9 cellular contexts compared by ENCODE assay signal in genomic region chr20:59221881-59222238, GRCh38. TPM values are rescaled to one million over a fixed set of nuclear protein-coding genes. Genes with fewer than 3 reads are reported as not detected.
DNase-seq lines count a peak whose midpoint lies in the region; FAIRE-seq and TF ChIP-seq lines count a peak whose summit lies in the region.
"Had no signal": no experiment of that assay in that cellular context is flagged by ENCODE, and none has a peak within 500 bp of the region (broad histone marks: within the 10 kb centered on the region; RNA-seq: fewer than 3 reads in every experiment).

No MANE protein-coding gene starts in this region.

- H3K9me3 ChIP-seq in keratinocyte (ENCODE audit: control insufficient read depth, low read depth, low read length), result no peaks in the 10 kb centered on the region
- no peaks in the 10 kb centered on the region for H3K9me3 ChIP-seq in subcutaneous abdominal adipose tissue (ENCODE audit: control insufficient read depth in 5 of 5, low read length in 5 of 5)
- H3K9me3 ChIP-seq in small intestine (ENCODE audit: control insufficient read depth, low read depth), result no peaks in the 10 kb centered on the region

- no peaks in the 10 kb centered on the region for H3K79me2 ChIP-seq in keratinocyte (ENCODE audit: control insufficient read depth, insufficient read depth, low read length)

- FAIRE-seq in keratinocyte (lab: Jason Lieb, UNC), result no peak
- FAIRE-seq in small intestine (lab: Jason Lieb, UNC), result no peak

- WGBS in small intestine, 3 donors, result 14 to 21% (median 15%) methylated on average over 12 of the region's 12 CpGs

- no peaks in the 10 kb centered on the region for H3K36me3 Mint-ChIP-seq in activated T-helper 2 cell treated with anti-CD3 and anti-CD28 coated beads, Interferon-gamma antibody, Interleukin-2, Interleukin-4, amounts not matched to agents 10 μg/mL and 5 μg/mL and 100 μg/mL, durations not matched to agents 14 hours and 24 hours and 36 hours (ENCODE audit: low read depth)

- H2AFZ ChIP-seq in keratinocyte (ENCODE audit: control insufficient read depth, low read length), result peak overlapping the region; percentile 29

- DNase-seq in NCI-H2171 treated with DMSO at 0.1 percent for 48 hours (lab: John Stamatoyannopoulos, UW) (peak; percentile 21), NCI-H2171 (lab: John Stamatoyannopoulos, UW) (no peak), keratinocyte (ENCODE audit: low read depth, low spot score) (no peak), small intestine (no peak), DMS79 treated with DMSO at 0.1 percent for 48 hours (lab: John Stamatoyannopoulos, UW) (no peak), cerebellar nuclear complex (lab: John Stamatoyannopoulos, UW) (no peak)
- no peak for DNase-seq in activated T-helper 2 cell treated with anti-CD3 and anti-CD28 coated beads, Interferon-gamma antibody, Interleukin-2, Interleukin-4, amounts not matched to agents 10 μg/mL and 5 μg/mL and 100 μg/mL, durations not matched to agents 14 hours and 24 hours and 36 hours (ENCODE audit: low spot score)

- TF ChIP-seq CTCF in keratinocyte (optimal IDR thresholded peaks at IDR 0.05 in 1 of 3, IDR thresholded peaks at IDR 0.05 in 1 of 3, conservative IDR thresholded peaks at IDR 0.05 in 1 of 3; ENCODE audit: extremely low read depth in 1 of 3, insufficient read depth in 2 of 3, low read length in 3 of 3), result no peak

- intact Hi-C loops in activated T-helper 2 cell treated with anti-CD3 and anti-CD28 coated beads, Interferon-gamma antibody, Interleukin-2, Interleukin-4, amounts not matched to agents 10 μg/mL and 5 μg/mL and 100 μg/mL, durations not matched to agents 14 hours and 24 hours and 36 hours (cut with micrococcal nuclease), result loop anchor here (1.0 to 10.0 kb wide), 3 partner anchors 134 to 350 kb away; no protein-coding TSS in a partner anchor

- H3K27me3 ChIP-seq in keratinocyte (ENCODE audit: control insufficient read depth, extremely low read depth, insufficient read depth, low read length) (peaks cover 44% of the 10 kb centered on the region), subcutaneous abdominal adipose tissue (ENCODE audit: control insufficient read depth in 5 of 5, insufficient read depth in 4 of 5, low read length in 5 of 5) (peaks cover 17 to 32% (median 21%) of the 10 kb centered on the region in 5 donors), small intestine (ENCODE audit: control insufficient read depth in 2 of 2, insufficient read depth in 2 of 2, low read length in 2 of 2) (peaks cover 0 to 9% of the 10 kb centered on the region in 2 donors)

- no peak overlapping the region for H3K27ac ChIP-seq in keratinocyte (ENCODE audit: control insufficient read depth, insufficient read depth, low read length)
- no peak overlapping the region for H3K27ac ChIP-seq in subcutaneous abdominal adipose tissue (ENCODE audit: low read depth, low read length)
- H3K27ac ChIP-seq in small intestine (ENCODE audit: low read depth in 1 of 2, low read length in 1 of 2), result no peak overlapping the region

- H3K4me1 ChIP-seq in keratinocyte (ENCODE audit: control insufficient read depth, extremely low read depth, insufficient read depth, low read length) (no peaks in the 10 kb centered on the region), subcutaneous abdominal adipose tissue (ENCODE audit: control insufficient read depth in 5 of 5, insufficient read depth in 5 of 5, low read length in 5 of 5) (peaks cover 4 to 24% (median 20%) of the 10 kb centered on the region in 5 donors), small intestine (ENCODE audit: control insufficient read depth in 2 of 2, insufficient read depth in 1 of 2, low read depth in 1 of 2, low read length in 1 of 2) (no peaks in the 10 kb centered on the region)

- H3K4me2 ChIP-seq in keratinocyte (ENCODE audit: control insufficient read depth, extremely low read depth, insufficient read depth, low read depth, low read length), result peak overlapping the region; percentile 84

- no peaks in the 10 kb centered on the region for H3K9me3 Mint-ChIP-seq in activated T-helper 2 cell treated with anti-CD3 and anti-CD28 coated beads, Interferon-gamma antibody, Interleukin-2, Interleukin-4, amounts not matched to agents 10 μg/mL and 5 μg/mL and 100 μg/mL, durations not matched to agents 14 hours and 24 hours and 36 hours

- H3K4me3 Mint-ChIP-seq in activated T-helper 2 cell treated with anti-CD3 and anti-CD28 coated beads, Interferon-gamma antibody, Interleukin-2, Interleukin-4, amounts not matched to agents 10 μg/mL and 5 μg/mL and 100 μg/mL, durations not matched to agents 14 hours and 24 hours and 36 hours (ENCODE audit: low read depth), result peak overlapping the region; percentile 51

- peak overlapping the region; percentile 12 to 71 (median 39) for H3K4me3 ChIP-seq in keratinocyte (ENCODE audit: control insufficient read depth in 2 of 3, extremely low read depth in 1 of 3, insufficient read depth in 2 of 3, low read depth in 1 of 3, low read length in 3 of 3)
- peak overlapping the region; percentile 33 to 59 (median 52) for H3K4me3 ChIP-seq in subcutaneous abdominal adipose tissue (ENCODE audit: low read depth in 1 of 5, low read length in 5 of 5)
- H3K4me3 ChIP-seq in small intestine (ENCODE audit: low read depth in 1 of 2, low read length in 2 of 2), result peak overlapping the region in 1 of 2 donors; percentile 67

- H3K27me3 Mint-ChIP-seq in activated T-helper 2 cell treated with anti-CD3 and anti-CD28 coated beads, Interferon-gamma antibody, Interleukin-2, Interleukin-4, amounts not matched to agents 10 μg/mL and 5 μg/mL and 100 μg/mL, durations not matched to agents 14 hours and 24 hours and 36 hours (ENCODE audit: low read depth), result peaks cover 5% of the 10 kb centered on the region

- dilution Hi-C loops in keratinocyte (cut with MboI; ENCODE audit: extremely low pct_ligation_motif_present, low sequenced_read_pairs), result loop anchor here (25.0 kb wide), 1 partner anchor 360 kb away; the partner anchor contains the start of genes GNAS and GNAS-AS1

- H3K9ac ChIP-seq in keratinocyte (ENCODE audit: control insufficient read depth, extremely low read depth, insufficient read depth, low read length) (peak overlapping the region; percentile 7), subcutaneous abdominal adipose tissue (ENCODE audit: low read length in 5 of 5) (peak overlapping the region in 3 of 5 donors; percentile 23 to 49 (median 48))

- H4K20me1 ChIP-seq in keratinocyte (ENCODE audit: control insufficient read depth, extremely low read depth, insufficient read depth, low read length), result no peaks in the 10 kb centered on the region

- no peak overlapping the region for H3K27ac Mint-ChIP-seq in activated T-helper 2 cell treated with anti-CD3 and anti-CD28 coated beads, Interferon-gamma antibody, Interleukin-2, Interleukin-4, amounts not matched to agents 10 μg/mL and 5 μg/mL and 100 μg/mL, durations not matched to agents 14 hours and 24 hours and 36 hours

- no peaks in the 10 kb centered on the region for H3K9me1 ChIP-seq in keratinocyte (ENCODE audit: control insufficient read depth, extremely low read depth, insufficient read depth, low read length)

- H3K36me3 ChIP-seq in keratinocyte (ENCODE audit: control insufficient read depth in 2 of 2, extremely low read depth in 1 of 2, insufficient read depth in 2 of 2, low read length in 2 of 2) (no peaks in the 10 kb centered on the region), subcutaneous abdominal adipose tissue (ENCODE audit: control insufficient read depth in 5 of 5, insufficient read depth in 5 of 5, low read length in 5 of 5) (no peaks in the 10 kb centered on the region), small intestine (ENCODE audit: control insufficient read depth in 2 of 2, insufficient read depth in 2 of 2, low read length in 2 of 2) (no peaks in the 10 kb centered on the region)

- H3K4me1 Mint-ChIP-seq in activated T-helper 2 cell treated with anti-CD3 and anti-CD28 coated beads, Interferon-gamma antibody, Interleukin-2, Interleukin-4, amounts not matched to agents 10 μg/mL and 5 μg/mL and 100 μg/mL, durations not matched to agents 14 hours and 24 hours and 36 hours (ENCODE audit: low read depth), result peaks cover 13% of the 10 kb centered on the region

RNA-seq across cellular contexts. Expression of gene ZNF831, which starts 58.2 kb away (rescaled TPM):
- total RNA-seq in activated T-helper 2 cell treated with anti-CD3 and anti-CD28 coated beads, Interferon-gamma antibody, Interleukin-2, Interleukin-4, amounts not matched to agents 10 μg/mL and 5 μg/mL and 100 μg/mL, durations not matched to agents 14 hours and 24 hours and 36 hours, result 3.0 and 3.3 TPM in 2 replicates
- polyA plus RNA-seq in keratinocyte (not detected in 3 replicates), small intestine (under 1 TPM; under 0.01 to 0.40 (median 0.27) TPM)
- polyA plus RNA-seq in keratinocyte (2011; ENCODE audit: low read depth), result not detected
- not detected in 2 replicates for polyA plus RNA-seq in keratinocyte (2011; cell fraction: cytosol; rRNA removed)
- not detected in 2 replicates for polyA plus RNA-seq in keratinocyte (2011; cell fraction: nucleus; rRNA removed)
- not detected in 2 replicates for polyA plus RNA-seq in keratinocyte (2012; ENCODE audit: low replicate concordance)
- not detected in 3 replicates for polyA minus RNA-seq in keratinocyte
- not detected for polyA minus RNA-seq in keratinocyte (2011; cell fraction: cytosol; rRNA and poly(A)+ RNA removed)
- not detected in 2 replicates for polyA minus RNA-seq in keratinocyte (2011; cell fraction: nucleus; rRNA and poly(A)+ RNA removed)
- total RNA-seq: pulmonary artery endothelial cell had no signal
